ENCODE assay signal across 28 cellular contexts in the genomic region with DNA sequence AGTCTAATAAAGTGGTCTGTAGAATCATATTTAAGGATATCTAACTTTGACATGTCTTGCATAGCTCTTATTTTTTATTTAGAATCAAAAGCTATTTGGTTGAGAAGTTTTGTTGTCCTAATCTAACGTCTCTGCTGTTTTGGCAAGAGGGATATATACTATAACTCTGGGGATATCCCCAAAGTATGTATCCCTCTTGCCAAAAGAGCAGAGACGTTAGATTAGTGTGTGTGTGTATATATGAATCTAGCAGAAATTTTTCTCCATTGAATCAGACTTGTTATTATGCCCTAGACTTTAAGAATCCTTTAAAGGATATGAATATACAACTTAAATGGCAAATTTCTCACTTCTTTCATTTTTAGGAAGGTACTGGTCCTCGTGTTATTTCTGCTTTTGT.
"Had no signal": no experiment of that assay in that cellular context is flagged by ENCODE, and none has a peak within 500 bp of the region (broad histone marks: within the 10 kb centered on the region; RNA-seq: fewer than 3 reads in every experiment).

No MANE protein-coding gene starts in this region.

- DNase-seq: activated CD4-positive, alpha-beta T cell treated with anti-CD3 and anti-CD28 coated beads for 4 hours; activated CD8-positive, alpha-beta memory T cell treated with anti-CD3 and anti-CD28 coated beads, Interleukin-2, amount 10 ng/mL, durations not matched to agents 7 days and 5 days; activated CD8-positive, alpha-beta T cell treated with anti-CD3 and anti-CD28 coated beads for 36 hours; activated effector memory CD4-positive, alpha-beta T cell treated with anti-CD3 and anti-CD28 coated beads, Interleukin-2, amount 50 U/mL, for 16 hours; activated naive CD4-positive, alpha-beta T cell treated with anti-CD3 and anti-CD28 coated beads, Interleukin-2, amount 10 ng/mL, durations not matched to agents 7 days and 5 days; activated T-cell treated with anti-CD3 and anti-CD28 coated beads for 4 hours; colonic mucosa; dorsolateral prefrontal cortex; effector memory CD8-positive, alpha-beta T cell; foreskin fibroblast; left lung; naive thymus-derived CD8-positive, alpha-beta T cell; stimulated activated CD4-positive, alpha-beta T cell treated with anti-CD3 and anti-CD28 coated beads, Interleukin-2, amount 100 ng/mL, for 48 hours; stimulated activated CD8-positive, alpha-beta memory T cell treated with anti-CD3 and anti-CD28 coated beads, Interleukin-4, amount 100 ng/mL, for 48 hours; stimulated activated naive B cell treated with anti-CD40 and anti-IgM and Interleukin-4, amounts not matched to agents 10 μg/mL and 1 μg/mL and 100 μg/mL, for 72 hours; T-helper 1 cell; T-helper 9 cell had no signal

- H3K4me3 Mint-ChIP-seq: activated CD8-positive, alpha-beta memory T cell treated with anti-CD3 and anti-CD28 coated beads, Interleukin-2, amount 10 ng/mL, durations not matched to agents 7 days and 5 days; activated CD8-positive, alpha-beta T cell treated with anti-CD3 and anti-CD28 coated beads for 36 hours; activated naive CD4-positive, alpha-beta T cell treated with anti-CD3 and anti-CD28 coated beads, Interleukin-2, amount 10 ng/mL, durations not matched to agents 7 days and 5 days; central memory CD8-positive, alpha-beta T cell; effector memory CD8-positive, alpha-beta T cell; mesothelial cell of epicardium; naive thymus-derived CD8-positive, alpha-beta T cell; neural progenitor cell; stimulated activated naive B cell treated with anti-CD40 and anti-IgM and Interleukin-4, amounts not matched to agents 10 μg/mL and 1 μg/mL and 100 μg/mL, for 72 hours; type B pancreatic cell; WTC11 had no signal

- H3K27me3 ChIP-seq: ascending aorta, colonic mucosa, dorsolateral prefrontal cortex, left lung, neural progenitor cell, vagina had no signal

- H3K27me3 Mint-ChIP-seq: activated CD8-positive, alpha-beta memory T cell treated with anti-CD3 and anti-CD28 coated beads, Interleukin-2, amount 10 ng/mL, durations not matched to agents 7 days and 5 days; activated CD8-positive, alpha-beta T cell treated with anti-CD3 and anti-CD28 coated beads for 36 hours; activated naive CD4-positive, alpha-beta T cell treated with anti-CD3 and anti-CD28 coated beads, Interleukin-2, amount 10 ng/mL, durations not matched to agents 7 days and 5 days; central memory CD8-positive, alpha-beta T cell; effector memory CD8-positive, alpha-beta T cell; naive thymus-derived CD8-positive, alpha-beta T cell; stimulated activated naive B cell treated with anti-CD40 and anti-IgM and Interleukin-4, amounts not matched to agents 10 μg/mL and 1 μg/mL and 100 μg/mL, for 72 hours; type B pancreatic cell had no signal

- H3K27ac ChIP-seq: ascending aorta, colonic mucosa, dorsolateral prefrontal cortex, left lung, neural progenitor cell, thoracic aorta, vagina had no signal

- H3K9me3 ChIP-seq: ascending aorta, colonic mucosa, left lung, thoracic aorta, vagina had no signal

- H3K4me3 ChIP-seq: ascending aorta, colonic mucosa, dorsolateral prefrontal cortex, left lung, neural progenitor cell, smooth muscle cell, thoracic aorta, vagina had no signal

- H3K27ac Mint-ChIP-seq: activated CD8-positive, alpha-beta memory T cell treated with anti-CD3 and anti-CD28 coated beads, Interleukin-2, amount 10 ng/mL, durations not matched to agents 7 days and 5 days; activated naive CD4-positive, alpha-beta T cell treated with anti-CD3 and anti-CD28 coated beads, Interleukin-2, amount 10 ng/mL, durations not matched to agents 7 days and 5 days; mesothelial cell of epicardium; neural progenitor cell; stimulated activated naive B cell treated with anti-CD40 and anti-IgM and Interleukin-4, amounts not matched to agents 10 μg/mL and 1 μg/mL and 100 μg/mL, for 72 hours; type B pancreatic cell; WTC11 had no signal

- H3K9me3 Mint-ChIP-seq: activated CD8-positive, alpha-beta T cell treated with anti-CD3 and anti-CD28 coated beads for 36 hours; activated naive CD4-positive, alpha-beta T cell treated with anti-CD3 and anti-CD28 coated beads, Interleukin-2, amount 10 ng/mL, durations not matched to agents 7 days and 5 days; central memory CD8-positive, alpha-beta T cell; effector memory CD8-positive, alpha-beta T cell; mesothelial cell of epicardium; naive thymus-derived CD8-positive, alpha-beta T cell; neural progenitor cell; stimulated activated naive B cell treated with anti-CD40 and anti-IgM and Interleukin-4, amounts not matched to agents 10 μg/mL and 1 μg/mL and 100 μg/mL, for 72 hours; type B pancreatic cell; WTC11 had no signal

- H3K4me1 ChIP-seq: colonic mucosa had no signal

- ATAC-seq: activated CD8-positive, alpha-beta memory T cell treated with anti-CD3 and anti-CD28 coated beads, Interleukin-2, amount 10 ng/mL, durations not matched to agents 7 days and 5 days; activated CD8-positive, alpha-beta T cell treated with anti-CD3 and anti-CD28 coated beads for 36 hours; effector memory CD8-positive, alpha-beta T cell; esophagus mucosa; left lung; naive thymus-derived CD8-positive, alpha-beta T cell; sciatic nerve; stimulated activated naive B cell treated with anti-CD40 and anti-IgM and Interleukin-4, amounts not matched to agents 10 μg/mL and 1 μg/mL and 100 μg/mL, for 72 hours; WTC11 had no signal

- H3K36me3 ChIP-seq: colonic mucosa had no signal
